In genomic region chr14:68961781-68962584, GRCh38 we compare ENCODE assay signal across 11 cellular contexts. TPM values are rescaled to one million over a fixed set of nuclear protein-coding genes. Genes with fewer than 3 reads are reported as not detected.
DNase-seq lines count a peak whose midpoint lies in the region; ATAC-seq and TF ChIP-seq lines count a peak whose summit lies in the region.
"Had no signal": no experiment of that assay in that cellular context is flagged by ENCODE, and none has a peak within 500 bp of the region (broad histone marks: within the 10 kb centered on the region; RNA-seq: fewer than 3 reads in every experiment).

No MANE protein-coding gene starts in this region.

- intact Hi-C loops in uterus (cut with DNase I; ENCODE audit: low total_unique reads), result loop anchor here (10.0 kb wide), 1 partner anchor 47 kb away; no protein-coding TSS in a partner anchor

- ATAC-seq in T-cell (replicated peaks in 1 of 4), result no peak
- ATAC-seq: activated T-cell treated with anti-CD3 and anti-CD28 coated beads, Interleukin-2, amount 50 U/mL, for 72 hours had no signal

- peaks cover 95% of the 10 kb centered on the region for H3K4me1 Mint-ChIP-seq in activated naive CD4-positive, alpha-beta T cell treated with anti-CD3 and anti-CD28 coated beads, Interleukin-2, amount 50 U/mL, for 24 hours
- peaks cover 90 to 96% (median 93%) of the 10 kb centered on the region in 3 donors for H3K4me1 Mint-ChIP-seq in T-cell
- peaks cover 38% of the 10 kb centered on the region for H3K4me1 Mint-ChIP-seq in activated CD4-positive, alpha-beta T cell treated with anti-CD3 and anti-CD28 coated beads, Interleukin-2, amount 10 ng/mL, durations not matched to agents 7 days and 5 days

- peak overlapping the region; percentile 43 for H3K27ac Mint-ChIP-seq in activated naive CD4-positive, alpha-beta T cell treated with anti-CD3 and anti-CD28 coated beads, Interleukin-2, amount 50 U/mL, for 24 hours
- H3K27ac Mint-ChIP-seq in T-cell, result peak overlapping the region; percentile 61 to 85
- no peak overlapping the region for H3K27ac Mint-ChIP-seq in activated CD4-positive, alpha-beta T cell treated with anti-CD3 and anti-CD28 coated beads, Interleukin-2, amount 10 ng/mL, durations not matched to agents 7 days and 5 days
- H3K27ac Mint-ChIP-seq: activated T-cell treated with anti-CD3 and anti-CD28 coated beads, Interleukin-2, amount 50 U/mL, for 72 hours had no signal

- TF ChIP-seq CTCF in uterus (IDR thresholded peaks at IDR 0.05), result no peak

- no peaks in the 10 kb centered on the region for H3K27me3 Mint-ChIP-seq in activated naive CD4-positive, alpha-beta T cell treated with anti-CD3 and anti-CD28 coated beads, Interleukin-2, amount 50 U/mL, for 24 hours
- H3K27me3 Mint-ChIP-seq in T-cell, result no peaks in the 10 kb centered on the region
- no peaks in the 10 kb centered on the region for H3K27me3 Mint-ChIP-seq in activated CD4-positive, alpha-beta T cell treated with anti-CD3 and anti-CD28 coated beads, Interleukin-2, amount 10 ng/mL, durations not matched to agents 7 days and 5 days
- H3K27me3 Mint-ChIP-seq: CD4-positive, alpha-beta memory T cell had no signal

- CTCF ChIA-PET in T-cell (lab: Charles Lee), result no interaction called here
- CTCF ChIA-PET in activated CD4-positive, alpha-beta T cell treated with anti-CD3 and anti-CD28 coated beads, Interleukin-2, amount 10 ng/mL, durations not matched to agents 7 days and 5 days (lab: Charles Lee), result interaction anchor here (1.4 kb wide), 1 partner anchor 33 kb away, joined by 3 read pairs; no protein-coding TSS in a partner anchor

- no peaks in the 10 kb centered on the region for H3K36me3 ChIP-seq in uterus

- peak overlapping the region; percentile 74 to 95 for H3K27ac ChIP-seq in uterus

- no peak overlapping the region for H3K4me3 Mint-ChIP-seq in activated naive CD4-positive, alpha-beta T cell treated with anti-CD3 and anti-CD28 coated beads, Interleukin-2, amount 50 U/mL, for 24 hours
- H3K4me3 Mint-ChIP-seq in T-cell, result peak overlapping the region in 1 of 3 donors; percentile 84
- H3K4me3 Mint-ChIP-seq in activated CD4-positive, alpha-beta T cell treated with anti-CD3 and anti-CD28 coated beads, Interleukin-2, amount 10 ng/mL, durations not matched to agents 7 days and 5 days, result no peak overlapping the region
- H3K4me3 Mint-ChIP-seq: activated T-cell treated with anti-CD3 and anti-CD28 coated beads, Interleukin-2, amount 50 U/mL, for 72 hours; CD4-positive, alpha-beta memory T cell had no signal

- peaks cover 8% of the 10 kb centered on the region for H3K36me3 Mint-ChIP-seq in activated naive CD4-positive, alpha-beta T cell treated with anti-CD3 and anti-CD28 coated beads, Interleukin-2, amount 50 U/mL, for 24 hours
- H3K36me3 Mint-ChIP-seq in T-cell, result peaks cover 9% of the 10 kb centered on the region
- no peaks in the 10 kb centered on the region for H3K36me3 Mint-ChIP-seq in activated CD4-positive, alpha-beta T cell treated with anti-CD3 and anti-CD28 coated beads, Interleukin-2, amount 10 ng/mL, durations not matched to agents 7 days and 5 days (ENCODE audit: low read depth)

- H3K4me3 ChIP-seq in uterus, result no peak overlapping the region

- no peaks in the 10 kb centered on the region for H3K9me3 Mint-ChIP-seq in activated naive CD4-positive, alpha-beta T cell treated with anti-CD3 and anti-CD28 coated beads, Interleukin-2, amount 50 U/mL, for 24 hours
- H3K9me3 Mint-ChIP-seq in T-cell, result no peaks in the 10 kb centered on the region
- no peaks in the 10 kb centered on the region for H3K9me3 Mint-ChIP-seq in activated CD4-positive, alpha-beta T cell treated with anti-CD3 and anti-CD28 coated beads, Interleukin-2, amount 10 ng/mL, durations not matched to agents 7 days and 5 days
- H3K9me3 Mint-ChIP-seq: activated T-cell treated with anti-CD3 and anti-CD28 coated beads, Interleukin-2, amount 50 U/mL, for 72 hours; CD4-positive, alpha-beta memory T cell had no signal

- no peaks in the 10 kb centered on the region for H3K27me3 ChIP-seq in uterus

- POLR2A ChIA-PET in T-cell (lab: Charles Lee), result no interaction called here
- POLR2A ChIA-PET in activated CD4-positive, alpha-beta T cell treated with anti-CD3 and anti-CD28 coated beads, Interleukin-2, amount 10 ng/mL, durations not matched to agents 7 days and 5 days (lab: Charles Lee), result no interaction called here

- peaks cover 37 to 40% of the 10 kb centered on the region in 2 donors for H3K4me1 ChIP-seq in uterus

- no peak for DNase-seq in activated naive CD4-positive, alpha-beta T cell (lab: John Stamatoyannopoulos, UW)
- DNase-seq in T-cell (no peak), iPS-NIHi7 (ENCODE audit: extremely low spot score) (peak; percentile 75), uterus (peak; percentile 72 to 80), cortex of kidney (lab: John Stamatoyannopoulos, UW) (no peak), GM19238 (ENCODE audit: insufficient read length, low spot score) (no peak)
- no peak for DNase-seq in activated CD4-positive, alpha-beta T cell treated with anti-CD3 and anti-CD28 coated beads, Interleukin-2, amount 10 ng/mL, durations not matched to agents 7 days and 5 days
- DNase-seq: activated T-cell treated with anti-CD3 and anti-CD28 coated beads, Interleukin-2, amount 50 U/mL, for 72 hours; CD4-positive, alpha-beta memory T cell; stimulated activated CD4-positive, alpha-beta T cell treated with anti-CD3 and anti-CD28 coated beads, Interleukin-1b, Interleukin-23, amount 100 ng/mL, for 48 hours had no signal

- H3K9me3 ChIP-seq in uterus, result no peaks in the 10 kb centered on the region

- no peak for TF ChIP-seq POLR2A in uterus (IDR thresholded peaks at IDR 0.05)

RNA-seq across cellular contexts. Expression of gene ACTN1, which starts 17.1 kb away (rescaled TPM):
- total RNA-seq in T-cell (100 to 1,000 TPM in 4 of 5 donors, 10 to 100 TPM in 1; 84.8 to 219 (median 122) TPM), uterus (100 to 1,000 TPM; 147 to 538 (median 343) TPM)
- total RNA-seq in activated CD4-positive, alpha-beta T cell treated with anti-CD3 and anti-CD28 coated beads, Interleukin-2, amount 10 ng/mL, durations not matched to agents 7 days and 5 days, result 10 to 100 TPM; 31.9 to 35.1 TPM

Comparison
In these comparisons a context has a peak if more than half of its experiments do, and no peak if none do; other contexts are left out.
1. DNase-seq: peak in iPS-NIHi7 (single experiment) and uterus (2 of 2); none in activated naive CD4-positive, alpha-beta T cell (0 of 4), T-cell (0 of 34), activated CD4-positive, alpha-beta T cell treated with anti-CD3 and anti-CD28 coated beads, Interleukin-2, amount 10 ng/mL, durations not matched to agents 7 days and 5 days (single experiment), cortex of kidney (single experiment) and GM19238 (single experiment).